In the genomic region with DNA sequence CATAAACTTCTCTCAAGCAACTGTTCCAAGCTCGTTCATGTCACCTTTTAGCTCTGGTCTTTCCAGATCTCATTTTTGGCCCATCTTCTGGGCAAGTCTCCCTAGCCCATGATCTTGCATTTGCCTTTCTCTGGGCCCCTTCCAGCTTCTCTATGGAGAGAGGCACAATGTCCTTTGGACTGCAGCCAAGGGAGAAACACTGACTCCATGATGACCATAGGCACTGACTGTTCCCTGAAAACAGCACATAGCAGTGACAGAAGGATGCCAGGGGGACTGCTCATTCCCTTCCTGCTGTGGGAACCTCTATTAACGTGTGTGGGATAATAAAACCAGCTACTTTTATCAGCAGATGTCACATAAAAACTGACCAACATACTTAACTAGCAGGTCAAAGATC, we compare ENCODE assay signal across 10 cellular contexts.
DNase-seq lines count a peak whose midpoint lies in the region; ATAC-seq, FAIRE-seq and TF ChIP-seq lines count a peak whose summit lies in the region.
"Had no signal": no experiment of that assay in that cellular context is flagged by ENCODE, and none has a peak within 500 bp of the region (broad histone marks: within the 10 kb centered on the region; RNA-seq: fewer than 3 reads in every experiment).

No MANE protein-coding gene starts in this region.

- ATAC-seq in pancreas (peak; percentile 42 to 60 (median 55)), GM18511 (IDR thresholded peaks at IDR 0.05; ENCODE audit: unreplicated experiment) (no peak)

- no peaks in the 10 kb centered on the region for H3K27me3 ChIP-seq in BJ (ENCODE audit: control insufficient read depth, insufficient read depth, low read length)
- no peaks in the 10 kb centered on the region for H3K27me3 ChIP-seq in pancreas

- H3K36me3 ChIP-seq in BJ (ENCODE audit: control insufficient read depth, insufficient read depth, low read length): no peaks in the 10 kb centered on the region
- H3K36me3 ChIP-seq in pancreas: no peaks in the 10 kb centered on the region

- H3K27ac ChIP-seq in pancreas: peak overlapping the region in 1 of 4 donors; percentile 4
- H3K27ac ChIP-seq: foreskin keratinocyte had no signal

- intact Hi-C loops in pancreas (cut with DNase I): no loop called here

- H3K9me3 ChIP-seq in pancreas: no peaks in the 10 kb centered on the region

- peaks cover 0 to 9% (median 5%) of the 10 kb centered on the region in 3 donors for H3K4me1 ChIP-seq in pancreas
- H3K4me1 ChIP-seq: foreskin keratinocyte had no signal

- 45 to 46% methylated on average over 2 of the region's 2 CpGs for WGBS in pancreas, 2 donors

- CTCF ChIA-PET in BJ (lab: Yijun Ruan, JAX): no interaction called here

- no peak for FAIRE-seq in pancreas (lab: Jason Lieb, UNC)

- no peak overlapping the region for H3K4me3 ChIP-seq in BJ (ENCODE audit: low read depth, low read length)
- H3K4me3 ChIP-seq in pancreas: no peak overlapping the region

- TF ChIP-seq CTCF in BJ (IDR thresholded peaks at IDR 0.05; ENCODE audit: insufficient read depth, low read depth, low read length) (no peak), pancreas (IDR thresholded peaks at IDR 0.05) (no peak)

- peak; percentile 79 for DNase-seq in BJ (ENCODE audit: low read depth)
- peak; percentile 42 for DNase-seq in NCI-H774 (lab: John Stamatoyannopoulos, UW)
- peak; percentile 94 for DNase-seq in fibroblast of gingiva (ENCODE audit: low read depth)
- peak in 1 of 6 donors; percentile 27 for DNase-seq in pancreas
- DNase-seq in kidney glomerular epithelial cell (lab: John Stamatoyannopoulos, UW): no peak
- no peak for DNase-seq in OCI-M2 (lab: John Stamatoyannopoulos, UW; ENCODE audit: unreplicated experiment)
- DNase-seq in epidermal melanocyte (ENCODE audit: insufficient read length, low spot score): no peak
- DNase-seq: DMS79 treated with DMSO at 0.1 percent for 48 hours had no signal

- POLR2A ChIA-PET in BJ (lab: Charles Lee): no interaction called here

Comparison
In these comparisons a context has a peak if more than half of its experiments do, and no peak if none do; other contexts are left out.
1. DNase-seq: peak in BJ (single experiment), NCI-H774 (single experiment) and fibroblast of gingiva (single experiment); none in kidney glomerular epithelial cell (single experiment), OCI-M2 (single experiment) and epidermal melanocyte (single experiment).